In genomic region chr1:24717867-24718650, GRCh38 we compare ENCODE assay signal across 2 cellular contexts.
TF ChIP-seq lines count a peak whose summit lies in the region.

No MANE protein-coding gene starts in this region.

TF ChIP-seq in IMR-90, 13 proteins besides CTCF, POLR2A, EP300 and RAD21:
- TF ChIP-seq RCOR1 (IDR thresholded peaks at IDR 0.05; ENCODE audit: insufficient replicate concordance, low read length) (no peak), MXI1 (IDR thresholded peaks at IDR 0.05; ENCODE audit: borderline replicate concordance, low read depth, low read length) (no peak), CEBPB (IDR thresholded peaks at IDR 0.05; ENCODE audit: low read depth, low read length) (no peak), MAFK (IDR thresholded peaks at IDR 0.05; ENCODE audit: low read depth, low read length) (no peak), SMC3 (IDR thresholded peaks at IDR 0.05; ENCODE audit: low read depth, low read length) (no peak), MAZ (IDR thresholded peaks at IDR 0.05; ENCODE audit: borderline replicate concordance, low read depth, low read length) (no peak), FOS (IDR thresholded peaks at IDR 0.05; ENCODE audit: low read depth, low read length) (no peak), USF2 (IDR thresholded peaks at IDR 0.05; ENCODE audit: low read depth, low read length) (no peak), RFX5 (IDR thresholded peaks at IDR 0.05; ENCODE audit: low read depth, low read length) (no peak), NFE2L2 (IDR thresholded peaks at IDR 0.05; ENCODE audit: low read depth, low read length) (no peak), BHLHE40 (IDR thresholded peaks at IDR 0.05; ENCODE audit: low read depth, low read length) (no peak)

TF ChIP-seq in SK-N-SH treated with all-trans-retinoic acid at 6 μM for 48 hours, 23 proteins besides CTCF, POLR2A, EP300 and RAD21:
- TF ChIP-seq TSHZ2 (CRISPR knock-in tag; IDR thresholded peaks at IDR 0.05) (no peak), PPARA (CRISPR knock-in tag; IDR thresholded peaks at IDR 0.05; ENCODE audit: borderline replicate concordance) (no peak), ISL1 (CRISPR knock-in tag; IDR thresholded peaks at IDR 0.05) (no peak), CSRNP3 (CRISPR knock-in tag; IDR thresholded peaks at IDR 0.05) (no peak), POU6F1 (CRISPR knock-in tag; IDR thresholded peaks at IDR 0.05; ENCODE audit: borderline replicate concordance, low read depth) (no peak)
